18 cellular contexts compared by ENCODE assay signal in the genomic region with DNA sequence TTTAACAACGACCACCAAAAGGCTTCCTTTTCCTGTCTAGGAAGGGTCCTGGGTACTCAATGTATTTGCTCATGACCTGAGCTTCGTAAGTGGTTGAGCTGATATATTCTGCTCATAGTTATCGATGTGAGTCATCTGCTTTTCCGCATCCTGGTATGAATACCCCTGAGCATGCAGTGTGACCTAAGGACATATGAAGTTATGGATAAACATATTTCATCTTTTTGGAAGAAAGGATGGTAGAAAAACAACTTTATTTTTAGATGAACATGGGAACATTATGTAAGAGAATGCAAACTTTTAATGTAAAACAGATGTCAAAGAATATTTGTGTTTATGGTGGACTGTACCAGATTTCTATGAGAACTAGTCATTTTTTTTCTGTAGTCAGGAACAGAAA. TPM values are rescaled to one million over a fixed set of nuclear protein-coding genes. Genes with fewer than 3 reads are reported as not detected.
"Had no signal": no experiment of that assay in that cellular context is flagged by ENCODE, and none has a peak within 500 bp of the region (broad histone marks: within the 10 kb centered on the region; RNA-seq: fewer than 3 reads in every experiment).

No MANE protein-coding gene starts in this region.

- DNase-seq: activated CD4-positive, alpha-beta T cell treated with anti-CD3 and anti-CD28 coated beads, Interleukin-2, amount 50 U/mL, for 1 hour; activated naive CD4-positive, alpha-beta T cell treated with Interleukin-2 at 50 U/mL for 16 hours; activated naive CD8-positive, alpha-beta T cell treated with anti-CD3 and anti-CD28 coated beads, Interleukin-2, amount 50 U/mL, for 24 hours; activated T-cell treated with anti-CD3 and anti-CD28 coated beads for 4 hours; central memory CD4-positive, alpha-beta T cell; effector CD4-positive, alpha-beta T cell; hypothalamus; left ventricle myocardium inferior; mucosa of descending colon; naive thymus-derived CD8-positive, alpha-beta T cell; small intestine; stimulated activated CD4-positive, alpha-beta T cell treated with anti-CD3 and anti-CD28 coated beads, Interleukin-4, amount 100 ng/mL, for 4 hours; stimulated activated CD8-positive, alpha-beta memory T cell treated with anti-CD3 and anti-CD28 coated beads, Interleukin-4, amount 100 ng/mL, for 48 hours; stimulated activated naive CD4-positive, alpha-beta T cell treated with Interleukin-2 at 50 U/mL for 16 hours; transverse colon had no signal

- FAIRE-seq: small intestine had no signal

- ATAC-seq: activated naive CD8-positive, alpha-beta T cell treated with anti-CD3 and anti-CD28 coated beads, Interleukin-2, amount 50 U/mL, for 24 hours; activated T-helper 17 cell treated with anti-CD3 and anti-CD28 coated beads, Interleukin-2, amount 50 U/mL, for 72 hours; mucosa of descending colon; naive thymus-derived CD8-positive, alpha-beta T cell had no signal

RNA-seq across cellular contexts. Expression of gene TRPC6, which starts 28.4 kb away (rescaled TPM):
- total RNA-seq: activated CD8-positive, alpha-beta memory T cell treated with anti-CD3 and anti-CD28 coated beads for 36 hours; activated T-helper 17 cell treated with anti-CD3 and anti-CD28 coated beads, Interleukin-2, amount 50 U/mL, for 72 hours; kidney epithelial cell; naive thymus-derived CD8-positive, alpha-beta T cell had no signal
